ENCODE assay signal across 25 cellular contexts in the genomic region with DNA sequence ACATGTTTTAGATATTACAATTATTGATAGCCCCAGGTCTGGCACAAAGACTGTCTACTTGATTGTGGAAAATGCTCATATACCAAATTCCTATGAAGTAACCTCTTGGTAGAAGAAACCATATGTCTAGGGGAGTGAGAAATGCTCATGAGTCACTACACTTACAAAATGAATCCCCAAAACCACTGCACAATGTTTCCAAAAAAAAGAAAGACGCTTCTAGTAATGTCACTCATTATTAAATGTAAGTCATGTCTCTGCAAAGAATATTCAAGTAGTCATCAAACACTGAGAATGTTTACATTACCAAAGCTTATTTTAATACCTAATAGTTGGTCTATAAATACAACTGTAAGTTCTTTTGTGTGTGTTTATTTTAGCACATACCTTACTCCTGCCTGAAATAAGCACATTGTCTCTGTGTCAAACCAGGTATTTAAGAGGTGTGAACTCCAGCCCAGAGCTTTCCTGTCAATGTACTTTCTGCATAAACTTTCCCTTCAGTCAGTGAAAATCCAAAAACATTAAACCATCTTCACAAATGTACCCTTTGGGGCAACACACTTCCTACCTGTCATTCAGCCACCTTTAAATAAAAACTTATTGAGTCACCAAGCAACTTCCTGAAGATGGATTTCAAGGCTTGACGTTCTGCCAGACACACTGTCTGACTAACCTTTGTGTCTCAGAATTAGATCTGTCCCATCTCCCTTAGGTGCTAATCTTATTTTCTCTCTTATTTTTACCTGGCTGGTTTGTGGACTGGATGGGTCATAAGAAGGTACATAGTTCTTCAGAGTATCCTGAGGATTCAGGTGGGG.
DNase-seq lines count a peak whose midpoint lies in the region; ATAC-seq, FAIRE-seq and TF ChIP-seq lines count a peak whose summit lies in the region.
"Had no signal": no experiment of that assay in that cellular context is flagged by ENCODE, and none has a peak within 500 bp of the region (broad histone marks: within the 10 kb centered on the region; RNA-seq: fewer than 3 reads in every experiment).

No MANE protein-coding gene starts in this region.

- H3K27ac ChIP-seq in 22Rv1 (peak overlapping the region; percentile 19; the same call in 1 of the 2 replicates), pancreas (no peak overlapping the region)
- H3K27ac ChIP-seq: A549, thyroid gland had no signal

- H3K4me3 Mint-ChIP-seq in MCF 10A (ENCODE audit: unreplicated experiment): no peak overlapping the region
- H3K4me3 Mint-ChIP-seq: activated naive CD4-positive, alpha-beta T cell treated with anti-CD3 and anti-CD28 coated beads for 36 hours; CD8-positive, alpha-beta memory T cell; neural crest cell had no signal

- POLR2A ChIA-PET in MCF 10A (lab: Yijun Ruan, JAX): interaction anchor here (0.5 to 1.7 kb wide), 12 partner anchors 9 to 119 kb away, joined by 3 to 8 read pairs (median 3); no protein-coding TSS in a partner anchor

- H3K4me1 Mint-ChIP-seq in MCF 10A (ENCODE audit: insufficient read depth, unreplicated experiment): peaks cover 13% of the 10 kb centered on the region
- H3K4me1 Mint-ChIP-seq: CD8-positive, alpha-beta memory T cell; neural crest cell had no signal

- intact Hi-C loops in MCF 10A (cut with micrococcal nuclease) (loop anchor here (5.0 kb wide), 1 partner anchor 202 kb away; no protein-coding TSS in a partner anchor), pancreas (cut with DNase I) (no loop called here), Right ventricle myocardium superior (cut with DNase I) (no loop called here)

- no peaks in the 10 kb centered on the region for H3K27me3 ChIP-seq in pancreas
- H3K27me3 ChIP-seq: thyroid gland had no signal

- H3K9me3 ChIP-seq in pancreas: no peaks in the 10 kb centered on the region
- H3K9me3 ChIP-seq: A549, thyroid gland had no signal

- H3K4me3 ChIP-seq in fibroblast of villous mesenchyme (ENCODE audit: low read depth, low read length): no peak overlapping the region
- H3K4me3 ChIP-seq in pancreas: no peak overlapping the region
- H3K4me3 ChIP-seq: A549, thyroid gland had no signal

- peaks cover 80% of the 10 kb centered on the region for H3K36me3 Mint-ChIP-seq in MCF 10A (ENCODE audit: insufficient read depth, unreplicated experiment)
- H3K36me3 Mint-ChIP-seq: CD8-positive, alpha-beta memory T cell had no signal

- no peaks in the 10 kb centered on the region for H3K4me1 ChIP-seq in pancreas
- H3K4me1 ChIP-seq: A549 had no signal

- ATAC-seq in pancreas (no peak), Right ventricle myocardium superior (ENCODE audit: poor library complexity) (no peak)
- ATAC-seq: A549 had no signal

- DNase-seq in M059J (ENCODE audit: low read depth) (peak; percentile 63), MCF 10A (ENCODE audit: unreplicated experiment) (peak; percentile 72), fibroblast of villous mesenchyme (ENCODE audit: low read depth) (peak; percentile 35), NCI-H526 (lab: John Stamatoyannopoulos, UW) (no peak), medulla oblongata (ENCODE audit: extremely low spot score) (no peak), pancreas (no peak), Right ventricle myocardium superior (no peak)
- DNase-seq: activated CD4-positive, CD25-positive, alpha-beta regulatory T cell treated with anti-CD3 and anti-CD28 coated beads, Interleukin-2, amount 50 U/mL, for 72 hours; activated CD8-positive, alpha-beta memory T cell treated with anti-CD3 and anti-CD28 coated beads, Interleukin-2, amount 50 U/mL, for 4 hours; activated naive CD4-positive, alpha-beta T cell treated with anti-CD3 and anti-CD28 coated beads for 36 hours; CD8-positive, alpha-beta memory T cell; effector CD4-positive, alpha-beta T cell; head of caudate nucleus; KG1; NCI-H1417 treated with DMSO at 0.1 percent for 48 hours; NCI-H2227 treated with DMSO at 0.1 percent for 48 hours; NK-92 treated with Interleukin-12 subunit alpha and Interleukin-12 subunit beta, amount 100 ng/mL, for 24 hours; SIG-M5; stimulated activated CD8-positive, alpha-beta memory T cell treated with anti-CD3 and anti-CD28 coated beads, Interleukin-4, amount 100 ng/mL, for 48 hours; thyroid gland had no signal

- H3K27ac Mint-ChIP-seq in MCF 10A (ENCODE audit: low read depth, unreplicated experiment): peak overlapping the region; percentile 16
- H3K27ac Mint-ChIP-seq: activated naive CD4-positive, alpha-beta T cell treated with anti-CD3 and anti-CD28 coated beads for 36 hours; CD8-positive, alpha-beta memory T cell had no signal

- peaks cover 0 to 39% (median 11%) of the 10 kb centered on the region in 3 donors for H3K36me3 ChIP-seq in pancreas

- CTCF ChIA-PET in MCF 10A (lab: Yijun Ruan, JAX): interaction anchor here (0.5 to 1.0 kb wide), 3 partner anchors 624 to 1306 kb away, joined by 3 read pairs; no protein-coding TSS in a partner anchor

- no peaks in the 10 kb centered on the region for H3K27me3 Mint-ChIP-seq in MCF 10A (ENCODE audit: insufficient read depth, unreplicated experiment)
- H3K27me3 Mint-ChIP-seq: CD8-positive, alpha-beta memory T cell had no signal

- TF ChIP-seq CTCF in 22Rv1 (IDR thresholded peaks at IDR 0.05) (no peak), MCF 10A (IDR thresholded peaks at IDR 0.05; ENCODE audit: unreplicated experiment) (no peak), fibroblast of villous mesenchyme (IDR thresholded peaks at IDR 0.05; ENCODE audit: insufficient read depth, low read depth, low read length) (no peak), pancreas (IDR thresholded peaks at IDR 0.05) (no peak)

- H3K9me3 Mint-ChIP-seq in MCF 10A (ENCODE audit: unreplicated experiment): no peaks in the 10 kb centered on the region
- H3K9me3 Mint-ChIP-seq: neural crest cell had no signal

- no TSS peak for BruUV-seq in MCF 10A (replicated peaks; lab: Mats Ljungman, UMichigan)

- 86 to 92% methylated on average over 2 of the region's 2 CpGs for WGBS in pancreas, 2 donors

- no peak for FAIRE-seq in pancreas (lab: Jason Lieb, UNC)
- FAIRE-seq: A549, GM12892, islet of Langerhans had no signal

Comparison
In these comparisons a context has a peak if more than half of its experiments do, and no peak if none do; other contexts are left out.
1. DNase-seq: peak in M059J (single experiment), MCF 10A (single experiment) and fibroblast of villous mesenchyme (single experiment); none in NCI-H526 (0 of 2), medulla oblongata (single experiment), pancreas (0 of 6) and Right ventricle myocardium superior (single experiment).